2 cellular contexts compared by ENCODE assay signal in the genomic region with DNA sequence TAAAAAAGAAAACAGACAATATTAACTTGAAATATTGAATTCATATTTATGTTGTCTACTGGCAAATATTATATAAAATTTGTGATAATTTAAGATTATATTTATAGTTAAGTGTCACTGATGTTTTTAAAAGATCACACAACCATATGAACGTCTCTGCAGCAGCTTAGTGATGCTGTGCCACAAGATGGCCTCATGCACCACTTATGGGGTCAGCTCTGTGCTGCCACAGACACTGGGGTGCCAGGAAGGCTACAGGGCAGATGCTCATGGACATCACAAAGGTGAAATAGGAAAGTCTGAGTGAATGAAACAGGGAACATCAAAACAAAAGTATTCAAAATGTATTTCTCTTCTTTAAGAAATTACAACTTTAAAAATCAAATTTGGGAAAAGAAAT.
TF ChIP-seq lines count a peak whose summit lies in the region.

No MANE protein-coding gene starts in this region.

TF ChIP-seq in IMR-90, 13 proteins besides CTCF, POLR2A, EP300 and RAD21:
- no peak for TF ChIP-seq MXI1 (IDR thresholded peaks at IDR 0.05; ENCODE audit: borderline replicate concordance, low read depth, low read length)
- TF ChIP-seq NFE2L2 (IDR thresholded peaks at IDR 0.05; ENCODE audit: low read depth, low read length), result no peak
- TF ChIP-seq MAFK (IDR thresholded peaks at IDR 0.05; ENCODE audit: low read depth, low read length), result no peak
- TF ChIP-seq CEBPB (IDR thresholded peaks at IDR 0.05; ENCODE audit: low read depth, low read length), result no peak
- TF ChIP-seq, protein P1, sequence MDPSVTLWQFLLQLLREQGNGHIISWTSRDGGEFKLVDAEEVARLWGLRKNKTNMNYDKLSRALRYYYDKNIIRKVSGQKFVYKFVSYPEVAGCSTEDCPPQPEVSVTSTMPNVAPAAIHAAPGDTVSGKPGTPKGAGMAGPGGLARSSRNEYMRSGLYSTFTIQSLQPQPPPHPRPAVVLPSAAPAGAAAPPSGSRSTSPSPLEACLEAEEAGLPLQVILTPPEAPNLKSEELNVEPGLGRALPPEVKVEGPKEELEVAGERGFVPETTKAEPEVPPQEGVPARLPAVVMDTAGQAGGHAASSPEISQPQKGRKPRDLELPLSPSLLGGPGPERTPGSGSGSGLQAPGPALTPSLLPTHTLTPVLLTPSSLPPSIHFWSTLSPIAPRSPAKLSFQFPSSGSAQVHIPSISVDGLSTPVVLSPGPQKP (IDR thresholded peaks at IDR 0.05; ENCODE audit: borderline replicate concordance, low read depth, low read length), result no peak
- no peak for TF ChIP-seq MAZ (IDR thresholded peaks at IDR 0.05; ENCODE audit: borderline replicate concordance, low read depth, low read length)
- TF ChIP-seq, protein P2, sequence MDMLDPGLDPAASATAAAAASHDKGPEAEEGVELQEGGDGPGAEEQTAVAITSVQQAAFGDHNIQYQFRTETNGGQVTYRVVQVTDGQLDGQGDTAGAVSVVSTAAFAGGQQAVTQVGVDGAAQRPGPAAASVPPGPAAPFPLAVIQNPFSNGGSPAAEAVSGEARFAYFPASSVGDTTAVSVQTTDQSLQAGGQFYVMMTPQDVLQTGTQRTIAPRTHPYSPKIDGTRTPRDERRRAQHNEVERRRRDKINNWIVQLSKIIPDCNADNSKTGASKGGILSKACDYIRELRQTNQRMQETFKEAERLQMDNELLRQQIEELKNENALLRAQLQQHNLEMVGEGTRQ (IDR thresholded peaks at IDR 0.05; ENCODE audit: low read depth, low read length), result no peak
- no peak for TF ChIP-seq RFX5 (IDR thresholded peaks at IDR 0.05; ENCODE audit: low read depth, low read length)
- TF ChIP-seq CHD1 (IDR thresholded peaks at IDR 0.05; ENCODE audit: low read depth, low read length), result no peak
- no peak for TF ChIP-seq FOS (IDR thresholded peaks at IDR 0.05; ENCODE audit: low read depth, low read length)
- no peak for TF ChIP-seq RCOR1 (IDR thresholded peaks at IDR 0.05; ENCODE audit: insufficient replicate concordance, low read length)
- TF ChIP-seq SMC3 (IDR thresholded peaks at IDR 0.05; ENCODE audit: low read depth, low read length), result no peak
- no peak for TF ChIP-seq BHLHE40 (IDR thresholded peaks at IDR 0.05; ENCODE audit: low read depth, low read length)

TF ChIP-seq in neural cell, 6 proteins besides CTCF, POLR2A, EP300 and RAD21:
- TF ChIP-seq POLR2AphosphoS5 (IDR thresholded peaks at IDR 0.05), result no peak
- TF ChIP-seq, protein P3, sequence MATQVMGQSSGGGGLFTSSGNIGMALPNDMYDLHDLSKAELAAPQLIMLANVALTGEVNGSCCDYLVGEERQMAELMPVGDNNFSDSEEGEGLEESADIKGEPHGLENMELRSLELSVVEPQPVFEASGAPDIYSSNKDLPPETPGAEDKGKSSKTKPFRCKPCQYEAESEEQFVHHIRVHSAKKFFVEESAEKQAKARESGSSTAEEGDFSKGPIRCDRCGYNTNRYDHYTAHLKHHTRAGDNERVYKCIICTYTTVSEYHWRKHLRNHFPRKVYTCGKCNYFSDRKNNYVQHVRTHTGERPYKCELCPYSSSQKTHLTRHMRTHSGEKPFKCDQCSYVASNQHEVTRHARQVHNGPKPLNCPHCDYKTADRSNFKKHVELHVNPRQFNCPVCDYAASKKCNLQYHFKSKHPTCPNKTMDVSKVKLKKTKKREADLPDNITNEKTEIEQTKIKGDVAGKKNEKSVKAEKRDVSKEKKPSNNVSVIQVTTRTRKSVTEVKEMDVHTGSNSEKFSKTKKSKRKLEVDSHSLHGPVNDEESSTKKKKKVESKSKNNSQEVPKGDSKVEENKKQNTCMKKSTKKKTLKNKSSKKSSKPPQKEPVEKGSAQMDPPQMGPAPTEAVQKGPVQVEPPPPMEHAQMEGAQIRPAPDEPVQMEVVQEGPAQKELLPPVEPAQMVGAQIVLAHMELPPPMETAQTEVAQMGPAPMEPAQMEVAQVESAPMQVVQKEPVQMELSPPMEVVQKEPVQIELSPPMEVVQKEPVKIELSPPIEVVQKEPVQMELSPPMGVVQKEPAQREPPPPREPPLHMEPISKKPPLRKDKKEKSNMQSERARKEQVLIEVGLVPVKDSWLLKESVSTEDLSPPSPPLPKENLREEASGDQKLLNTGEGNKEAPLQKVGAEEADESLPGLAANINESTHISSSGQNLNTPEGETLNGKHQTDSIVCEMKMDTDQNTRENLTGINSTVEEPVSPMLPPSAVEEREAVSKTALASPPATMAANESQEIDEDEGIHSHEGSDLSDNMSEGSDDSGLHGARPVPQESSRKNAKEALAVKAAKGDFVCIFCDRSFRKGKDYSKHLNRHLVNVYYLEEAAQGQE (IDR thresholded peaks at IDR 0.05; ENCODE audit: borderline replicate concordance), result no peak
- TF ChIP-seq MXI1 (conservative IDR thresholded peaks at IDR 0.05; ENCODE audit: poor library complexity, severe bottlenecking), result no peak
- peak; percentile 29 for TF ChIP-seq SMC3 (conservative IDR thresholded peaks at IDR 0.05; ENCODE audit: poor library complexity)
